Comparison of ENCODE assay signal across 1 cellular context in genomic region chr22:29840498-29840897, GRCh38.
TF ChIP-seq lines count a peak whose summit lies in the region.

No MANE protein-coding gene starts in this region.

TF ChIP-seq in K562, 482 proteins besides CTCF, POLR2A, EP300 and RAD21 (continued from another document and continues in another):
- no peak for TF ChIP-seq TSHZ1 (CRISPR knock-in tag; IDR thresholded peaks at IDR 0.05)
- no peak for TF ChIP-seq CBX5 (IDR thresholded peaks at IDR 0.05; ENCODE audit: borderline replicate concordance, low read depth)
- no peak for TF ChIP-seq ZNF445 (CRISPR knock-in tag; IDR thresholded peaks at IDR 0.05; ENCODE audit: low read depth)
- TF ChIP-seq TCF15 (CRISPR knock-in tag; IDR thresholded peaks at IDR 0.05), result no peak
- TF ChIP-seq ZBTB43 (CRISPR knock-in tag; IDR thresholded peaks at IDR 0.05), result no peak
- no peak for TF ChIP-seq POLR2AphosphoS2 (IDR thresholded peaks at IDR 0.05; ENCODE audit: low read length)
- TF ChIP-seq MTA1 (IDR thresholded peaks at IDR 0.05; ENCODE audit: borderline replicate concordance), result no peak
- no peak for TF ChIP-seq ZSCAN29 (IDR thresholded peaks at IDR 0.05)
- TF ChIP-seq ERF (CRISPR knock-in tag; IDR thresholded peaks at IDR 0.05), result no peak
- peak; percentile 54 for TF ChIP-seq CCNT2 (IDR thresholded peaks at IDR 0.05; ENCODE audit: borderline replicate concordance, extremely low read depth, insufficient read length, low read depth, low read length)
- no peak for TF ChIP-seq TEAD1 (CRISPR knock-in tag; IDR thresholded peaks at IDR 0.05)
- no peak for TF ChIP-seq POU5F1 (IDR thresholded peaks at IDR 0.05; ENCODE audit: borderline replicate concordance, low read depth, low read length, partially characterized antibody)
- no peak for TF ChIP-seq MCM3 (IDR thresholded peaks at IDR 0.05)
- no peak for TF ChIP-seq PTRF (tag; IDR thresholded peaks at IDR 0.05)
- no peak for TF ChIP-seq CBX8 (IDR thresholded peaks at IDR 0.05; ENCODE audit: borderline replicate concordance, extremely low read depth, low read depth, low read length, poor library complexity, severe bottlenecking)
- no peak for TF ChIP-seq SAFB (IDR thresholded peaks at IDR 0.05; ENCODE audit: borderline replicate concordance, low read depth, low read length)
- no peak for TF ChIP-seq XRCC5 (IDR thresholded peaks at IDR 0.05; ENCODE audit: low read depth, low read length)
- TF ChIP-seq E2F3 (CRISPR knock-in tag; IDR thresholded peaks at IDR 0.05), result no peak
- TF ChIP-seq REST (CRISPR knock-in tag; IDR thresholded peaks at IDR 0.05; ENCODE audit: low read depth), result no peak
- TF ChIP-seq ZNF764 (CRISPR knock-in tag; IDR thresholded peaks at IDR 0.05; ENCODE audit: low read depth), result no peak
- no peak for TF ChIP-seq SIN3A (IDR thresholded peaks at IDR 0.05; ENCODE audit: borderline replicate concordance in 2 of 2, control insufficient read depth in 1 of 2, low read depth in 2 of 2, low read length in 2 of 2)
- TF ChIP-seq MXI1 (IDR thresholded peaks at IDR 0.05; ENCODE audit: low read depth, low read length), result no peak
- no peak for TF ChIP-seq ZNF316 (IDR thresholded peaks at IDR 0.05)
- no peak for TF ChIP-seq ETS2 (tag; IDR thresholded peaks at IDR 0.05; ENCODE audit: borderline replicate concordance, poor library complexity, severe bottlenecking)
- no peak for TF ChIP-seq HCFC1 (IDR thresholded peaks at IDR 0.05; ENCODE audit: low read depth, low read length)
- no peak for TF ChIP-seq ETV6 (IDR thresholded peaks at IDR 0.05; ENCODE audit: borderline replicate concordance in 1 of 2, low read depth in 2 of 2, low read length in 1 of 2)
- TF ChIP-seq ETV6 (CRISPR knock-in tag; IDR thresholded peaks at IDR 0.05; ENCODE audit: borderline replicate concordance), result no peak
- TF ChIP-seq MAFF (IDR thresholded peaks at IDR 0.05; ENCODE audit: low read length), result no peak
- no peak for TF ChIP-seq ZNF146 (CRISPR knock-in tag; IDR thresholded peaks at IDR 0.05; ENCODE audit: unreplicated experiment)
- no peak for TF ChIP-seq ZNF217 (CRISPR knock-in tag; IDR thresholded peaks at IDR 0.05)
- no peak for TF ChIP-seq ASH1L (IDR thresholded peaks at IDR 0.05; ENCODE audit: borderline replicate concordance, low read depth, partially characterized antibody)
- no peak for TF ChIP-seq MCM2 (IDR thresholded peaks at IDR 0.05; ENCODE audit: low read depth)
- no peak for TF ChIP-seq ZNF318 (IDR thresholded peaks at IDR 0.05; ENCODE audit: borderline replicate concordance in 1 of 2, low read depth in 1 of 2)
- no peak for TF ChIP-seq SFPQ (IDR thresholded peaks at IDR 0.05; ENCODE audit: low read depth, low read length)
- no peak for TF ChIP-seq MED1 (CRISPR knock-in tag; IDR thresholded peaks at IDR 0.05; ENCODE audit: borderline replicate concordance)
- no peak for TF ChIP-seq ARID3A (IDR thresholded peaks at IDR 0.05; ENCODE audit: borderline replicate concordance, low read depth, low read length)
- TF ChIP-seq HES1 (IDR thresholded peaks at IDR 0.05; ENCODE audit: low read depth), result no peak
